ENCODE assay signal across 10 cellular contexts in the genomic region with DNA sequence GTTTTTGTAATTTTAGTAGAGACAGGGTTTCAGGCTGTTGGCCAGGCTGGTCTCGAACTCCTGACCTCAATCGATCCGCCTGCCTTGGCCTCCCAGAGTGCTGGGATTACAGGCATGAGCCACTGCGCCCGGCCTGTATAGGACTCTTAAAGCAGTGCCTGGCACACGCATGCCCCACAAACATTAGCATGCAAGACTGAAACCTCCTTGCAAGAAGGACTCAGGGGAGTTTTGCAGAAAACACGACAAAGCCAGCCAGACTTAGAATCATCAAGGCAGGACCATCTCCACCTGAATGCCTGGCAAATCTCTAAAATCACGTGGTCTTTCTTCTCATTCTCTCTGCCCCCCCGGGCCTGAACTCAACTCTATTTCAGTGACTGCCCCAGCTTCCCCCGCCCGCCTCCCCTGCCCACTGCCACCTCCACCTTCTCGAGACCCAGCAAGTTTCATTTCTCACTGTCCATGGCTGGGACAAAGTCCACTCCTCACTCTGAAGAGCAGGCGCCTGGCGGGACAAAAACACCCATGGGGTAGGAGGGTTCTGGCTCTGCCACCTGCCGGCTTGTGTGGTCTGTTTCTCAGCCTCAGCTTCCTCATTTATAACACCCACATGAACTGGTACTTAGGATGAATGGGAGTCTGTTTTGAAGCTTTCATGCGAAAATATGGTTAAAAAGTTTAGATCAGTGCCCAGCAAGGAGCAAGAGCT. TPM values are rescaled to one million over a fixed set of nuclear protein-coding genes. Genes with fewer than 3 reads are reported as not detected.
DNase-seq lines count a peak whose midpoint lies in the region; ATAC-seq and TF ChIP-seq lines count a peak whose summit lies in the region.
"Had no signal": no experiment of that assay in that cellular context is flagged by ENCODE, and none has a peak within 500 bp of the region (broad histone marks: within the 10 kb centered on the region; RNA-seq: fewer than 3 reads in every experiment).

No MANE protein-coding gene starts in this region.

- DNase-seq in CD4-positive, alpha-beta memory T cell = peak in 1 of 5 donors; percentile 25
- DNase-seq in HFFc6 = no peak
- DNase-seq in activated naive CD8-positive, alpha-beta T cell treated with anti-CD3 and anti-CD28 coated beads for 36 hours = no peak
- DNase-seq in myocyte (ENCODE audit: low read depth) = peak; percentile 37
- DNase-seq in NCI-H82 (lab: John Stamatoyannopoulos, UW) = no peak
- DNase-seq in NCI-H1694 (lab: John Stamatoyannopoulos, UW) = no peak
- no peak for DNase-seq in COLO829 (ENCODE audit: low spot score)
- DNase-seq: NCI-H2081 treated with DMSO at 0.1 percent for 48 hours had no signal

- H3K27me3 Mint-ChIP-seq in CD4-positive, alpha-beta memory T cell = no peaks in the 10 kb centered on the region
- H3K27me3 Mint-ChIP-seq in HFFc6 (ENCODE audit: insufficient read depth) = no peaks in the 10 kb centered on the region
- H3K27me3 Mint-ChIP-seq in activated naive CD8-positive, alpha-beta T cell treated with anti-CD3 and anti-CD28 coated beads for 36 hours = no peaks in the 10 kb centered on the region

- peaks cover 21% of the 10 kb centered on the region for H3K4me1 ChIP-seq in CD4-positive, alpha-beta memory T cell (ENCODE audit: insufficient read depth, low read length)

- no peaks in the 10 kb centered on the region for H3K27me3 ChIP-seq in CD4-positive, alpha-beta memory T cell (ENCODE audit: insufficient read depth, low read length)

- ATAC-seq in GM19035 (IDR thresholded peaks at IDR 0.05; ENCODE audit: unreplicated experiment) = no peak

- no peak overlapping the region for H3K4me3 ChIP-seq in CD4-positive, alpha-beta memory T cell (ENCODE audit: low read length in 2 of 2)

- H3K4me1 Mint-ChIP-seq in CD4-positive, alpha-beta memory T cell = peaks cover 20 to 36% (median 28%) of the 10 kb centered on the region in 4 donors
- peaks cover 21% of the 10 kb centered on the region for H3K4me1 Mint-ChIP-seq in HFFc6 (ENCODE audit: low read depth)
- H3K4me1 Mint-ChIP-seq in activated naive CD8-positive, alpha-beta T cell treated with anti-CD3 and anti-CD28 coated beads for 36 hours = peaks cover 16% of the 10 kb centered on the region

- peaks cover 0 to 14% of the 10 kb centered on the region in 2 donors for H3K36me3 Mint-ChIP-seq in CD4-positive, alpha-beta memory T cell
- H3K36me3 Mint-ChIP-seq in HFFc6 (ENCODE audit: low read depth) = peaks cover 5% of the 10 kb centered on the region; the same call in 1 of the 2 replicates
- H3K36me3 Mint-ChIP-seq in activated naive CD8-positive, alpha-beta T cell treated with anti-CD3 and anti-CD28 coated beads for 36 hours = peaks cover 19% of the 10 kb centered on the region

- TF ChIP-seq CTCF in HFFc6 (IDR thresholded peaks at IDR 0.05) = no peak

- H3K27ac Mint-ChIP-seq in CD4-positive, alpha-beta memory T cell = peak overlapping the region; percentile 61 to 91 (median 79)
- H3K27ac Mint-ChIP-seq in HFFc6 = no peak overlapping the region; the same call in 1 of the 2 replicates
- peak overlapping the region; percentile 51 for H3K27ac Mint-ChIP-seq in activated naive CD8-positive, alpha-beta T cell treated with anti-CD3 and anti-CD28 coated beads for 36 hours

- H3K36me3 ChIP-seq in CD4-positive, alpha-beta memory T cell (ENCODE audit: insufficient read depth, low read length) = no peaks in the 10 kb centered on the region

- POLR2A ChIA-PET in CD4-positive, alpha-beta memory T cell (lab: Charles Lee; ENCODE audit: partially characterized antibody) = no interaction called here

- peak overlapping the region; percentile 59 to 84 (median 74) for H3K4me3 Mint-ChIP-seq in CD4-positive, alpha-beta memory T cell
- H3K4me3 Mint-ChIP-seq in HFFc6 = peak overlapping the region; percentile 66
- peak overlapping the region; percentile 73 for H3K4me3 Mint-ChIP-seq in activated naive CD8-positive, alpha-beta T cell treated with anti-CD3 and anti-CD28 coated beads for 36 hours

- peak overlapping the region; percentile 31 for H3K27ac ChIP-seq in CD4-positive, alpha-beta memory T cell (ENCODE audit: low read depth, low read length)

- H3K9me3 Mint-ChIP-seq in CD4-positive, alpha-beta memory T cell = no peaks in the 10 kb centered on the region
- no peaks in the 10 kb centered on the region for H3K9me3 Mint-ChIP-seq in HFFc6
- H3K9me3 Mint-ChIP-seq in activated naive CD8-positive, alpha-beta T cell treated with anti-CD3 and anti-CD28 coated beads for 36 hours = no peaks in the 10 kb centered on the region

- H3K9me3 ChIP-seq in CD4-positive, alpha-beta memory T cell (ENCODE audit: control insufficient read depth in 1 of 2, low read length in 2 of 2) = no peaks in the 10 kb centered on the region

- CTCF ChIA-PET in CD4-positive, alpha-beta memory T cell (lab: Charles Lee; ENCODE audit: partially characterized antibody) = interaction anchor here (0.7 to 12.7 kb wide), 4 partner anchors 11 to 90 kb away, joined by 3 to 139 read pairs (median 7); no protein-coding TSS in a partner anchor

- intact Hi-C loops in CD4-positive, alpha-beta memory T cell (cut with micrococcal nuclease) = no loop called here

RNA-seq across cellular contexts. Expression of gene TICAM1, which starts 2.4 kb away (rescaled TPM):
- total RNA-seq in CD4-positive, alpha-beta memory T cell = 10 to 100 TPM; 16.0 to 17.9 TPM
- polyA plus RNA-seq in CD4-positive, alpha-beta memory T cell = 10 to 100 TPM in 1 of 2 donors, 1 to 10 TPM in 1; 2.2 to 18.1 TPM
- total RNA-seq in HFFc6 (2021; fragmentation: NEBNext Ultra II Directional; extraction: Animal tissue kit (Norgen Biotek cat#: 25700)) = 10 to 100 TPM; 16.4 to 21.6 (median 18.4) TPM
- 10 to 100 TPM; 18.4 to 19.5 TPM for total RNA-seq in activated naive CD8-positive, alpha-beta T cell treated with anti-CD3 and anti-CD28 coated beads for 36 hours
- 4.4 and 4.6 TPM in 2 replicates for total RNA-seq in myocyte
- 12.0 TPM for polyA plus RNA-seq in myocyte (2012)
- polyA plus RNA-seq: neural cell had no signal

RNA-seq across cellular contexts. Expression of gene FEM1A, which starts 37.6 kb away (rescaled TPM):
- 10 to 100 TPM; 16.7 TPM for total RNA-seq in CD4-positive, alpha-beta memory T cell
- polyA plus RNA-seq in CD4-positive, alpha-beta memory T cell = 1 to 10 TPM; 1.3 to 3.1 TPM
- total RNA-seq in HFFc6 (2021; fragmentation: NEBNext Ultra II Directional; extraction: Animal tissue kit (Norgen Biotek cat#: 25700)) = 10 to 100 TPM in 1 of 6 experiments, 1 to 10 TPM in 5; 8.4 to 10.2 (median 9.0) TPM
- total RNA-seq in activated naive CD8-positive, alpha-beta T cell treated with anti-CD3 and anti-CD28 coated beads for 36 hours = 10 to 100 TPM; 21.8 to 22.5 TPM
- 42.1 and 46.4 TPM in 2 replicates for total RNA-seq in myocyte
- 2.7 TPM for polyA plus RNA-seq in myocyte (2012)

RNA-seq across cellular contexts. Expression of gene PLIN3, which starts 38.3 kb away (rescaled TPM):
- total RNA-seq in CD4-positive, alpha-beta memory T cell = 10 to 100 TPM; 16.0 to 18.2 TPM
- 10 to 100 TPM; 30.1 to 50.1 TPM for polyA plus RNA-seq in CD4-positive, alpha-beta memory T cell
- total RNA-seq in HFFc6 (2021; fragmentation: NEBNext Ultra II Directional; extraction: Animal tissue kit (Norgen Biotek cat#: 25700)) = 100 to 1,000 TPM; 250 to 300 (median 266) TPM
- 10 to 100 TPM; 14.6 to 14.7 TPM for total RNA-seq in activated naive CD8-positive, alpha-beta T cell treated with anti-CD3 and anti-CD28 coated beads for 36 hours
- 439 and 463 TPM in 2 replicates for total RNA-seq in myocyte
- polyA plus RNA-seq in myocyte (2012) = 314 TPM

Comparison
In these comparisons a context has a peak if more than half of its experiments do, and no peak if none do; other contexts are left out.
1. RNA of gene PLIN3, which starts 38.3 kb away (total RNA-seq): 439 to 463 TPM in myocyte and 250 to 300 TPM in HFFc6; 16.0 to 18.2 TPM in CD4-positive, alpha-beta memory T cell and 14.6 to 14.7 TPM in activated naive CD8-positive, alpha-beta T cell treated with anti-CD3 and anti-CD28 coated beads for 36 hours; every median in the first group is over 10 times any median in the second.
2. Peak in every context shown above with its lines, with median percentiles within 50 percentile points of each other: H3K4me3 Mint-ChIP-seq.